ENCODE assay signal across 18 cellular contexts in the genomic region with DNA sequence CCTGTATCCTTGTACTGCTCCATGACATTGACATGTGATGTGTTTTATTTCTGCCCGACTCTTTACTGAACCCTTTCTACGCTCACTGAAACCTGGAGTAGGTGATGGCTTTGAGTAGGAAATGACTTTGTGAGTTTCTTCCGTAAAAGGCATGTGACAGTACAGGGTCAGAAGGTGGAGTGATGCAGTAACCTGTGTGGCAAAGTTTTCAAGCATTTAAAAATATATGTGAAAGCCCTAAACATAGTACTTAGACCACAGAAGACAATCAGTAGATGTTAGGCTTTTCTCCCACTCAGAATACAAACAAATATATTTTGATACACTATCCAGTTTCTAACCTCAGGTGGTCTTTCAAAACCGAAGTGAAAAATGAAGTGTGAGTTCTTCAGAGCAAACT. TPM values are rescaled to one million over a fixed set of nuclear protein-coding genes. Genes with fewer than 3 reads are reported as not detected.
DNase-seq lines count a peak whose midpoint lies in the region; ATAC-seq and TF ChIP-seq lines count a peak whose summit lies in the region.
"Had no signal": no experiment of that assay in that cellular context is flagged by ENCODE, and none has a peak within 500 bp of the region (broad histone marks: within the 10 kb centered on the region; RNA-seq: fewer than 3 reads in every experiment).

No MANE protein-coding gene starts in this region.

- H3K4me3 ChIP-seq in liver (ENCODE audit: low read depth in 1 of 3, low read length in 3 of 3) (no peak overlapping the region), right lobe of liver (no peak overlapping the region)
- H3K4me3 ChIP-seq: thoracic aorta had no signal

- H3K9me3 ChIP-seq in liver (ENCODE audit: control insufficient read depth in 4 of 4, low read length in 3 of 4): no peaks in the 10 kb centered on the region
- H3K9me3 ChIP-seq in right lobe of liver: no peaks in the 10 kb centered on the region
- H3K9me3 ChIP-seq: thoracic aorta had no signal

- no peak for TF ChIP-seq POLR2A in right lobe of liver (IDR thresholded peaks at IDR 0.05)

- H3K4me1 ChIP-seq in liver (ENCODE audit: control insufficient read depth in 4 of 4, insufficient read depth in 4 of 4, low read length in 3 of 4) (peaks cover 4 to 45% (median 28%) of the 10 kb centered on the region in 4 donors), right lobe of liver (peaks cover 0 to 41% (median 19%) of the 10 kb centered on the region in 4 donors)

- no peak overlapping the region for H3K9ac ChIP-seq in liver (ENCODE audit: low read depth in 1 of 2, low read length in 2 of 2)

- DNase-seq in right lobe of liver (no peak), left ventricle myocardium superior (no peak), pons (ENCODE audit: low spot score) (no peak), cortex of kidney (lab: John Stamatoyannopoulos, UW) (no peak)
- no peak for DNase-seq in activated effector memory CD4-positive, alpha-beta T cell treated with Interleukin-2 at 50 U/mL for 16 hours
- DNase-seq: activated naive CD8-positive, alpha-beta T cell treated with anti-CD3 and anti-CD28 coated beads, Interleukin-2, amount 10 ng/mL, durations not matched to agents 7 days and 5 days; activated T-cell treated with anti-CD3 and anti-CD28 coated beads for 4 hours; CD4-positive, CD25-positive, alpha-beta regulatory T cell; NCI-H1417; NCI-H226; stimulated activated CD4-positive, alpha-beta T cell treated with anti-CD3 and anti-CD28 coated beads, Interleukin-15, amount 100 ng/mL, for 24 hours; SW 1271 had no signal

- ATAC-seq in right lobe of liver (no peak), GM21717 (IDR thresholded peaks at IDR 0.05; ENCODE audit: unreplicated experiment) (peak; percentile 76), HG03280 (IDR thresholded peaks at IDR 0.05; ENCODE audit: unreplicated experiment) (peak; percentile 65), left ventricle myocardium superior (no peak)
- ATAC-seq: activated CD4-positive, CD25-positive, alpha-beta regulatory T cell treated with anti-CD3 and anti-CD28 coated beads, Interleukin-2, amount 50 U/mL, for 24 hours had no signal

- no peak for TF ChIP-seq RAD21 in liver (IDR thresholded peaks at IDR 0.05)

- no peaks in the 10 kb centered on the region for H3K27me3 ChIP-seq in liver (ENCODE audit: control insufficient read depth in 4 of 4, insufficient read depth in 4 of 4, low read length in 3 of 4)
- H3K27me3 ChIP-seq in right lobe of liver: no peaks in the 10 kb centered on the region

- 71% methylated on average over 4 of the region's 4 CpGs for WGBS in liver
- 65% methylated on average over 4 of the region's 4 CpGs for WGBS in right lobe of liver (ENCODE audit: insufficient coverage, low coverage, low lambda C conversion rate, missing lambda C conversion rate)

- TF ChIP-seq CTCF in liver (IDR thresholded peaks at IDR 0.05; ENCODE audit: low read depth, low read length, missing input control): no peak
- no peak for TF ChIP-seq CTCF in right lobe of liver (IDR thresholded peaks at IDR 0.05)

- H3K36me3 ChIP-seq in liver (ENCODE audit: control insufficient read depth in 4 of 4, insufficient read depth in 3 of 4, low read depth in 1 of 4, low read length in 3 of 4): no peaks in the 10 kb centered on the region
- H3K36me3 ChIP-seq in right lobe of liver: no peaks in the 10 kb centered on the region
- H3K36me3 ChIP-seq: thoracic aorta had no signal

- intact Hi-C loops in right lobe of liver (cut with DNase I): loop anchor here in 1 of 2 donors (5.0 kb wide), 1 partner anchor 66 kb away; a partner anchor contains a TSS
- intact Hi-C loops in left ventricle myocardium superior (cut with micrococcal nuclease): loop anchor here (2.0 to 5.0 kb wide), 2 partner anchors 61 to 147 kb away; no protein-coding TSS in a partner anchor

- H3K27ac ChIP-seq in liver (ENCODE audit: low read depth in 1 of 2, low read length in 2 of 2) (peak overlapping the region; percentile 16 to 79), right lobe of liver (no peak overlapping the region)
- H3K27ac ChIP-seq: 22Rv1, thoracic aorta had no signal

TF ChIP-seq in liver, 16 proteins besides CTCF, POLR2A, EP300 and RAD21:
- TF ChIP-seq EGR1 (IDR thresholded peaks at IDR 0.05; ENCODE audit: low read depth in 2 of 2) (no peak), RXRA (IDR thresholded peaks at IDR 0.05) (no peak), NR2F2 (IDR thresholded peaks at IDR 0.05) (no peak), JUND (IDR thresholded peaks at IDR 0.05) (no peak), GABPA (IDR thresholded peaks at IDR 0.05 in 1 of 2, conservative IDR thresholded peaks at IDR 0.05 in 1 of 2) (no peak), HNF4G (IDR thresholded peaks at IDR 0.05) (no peak)
- TF ChIP-seq, protein P1, sequence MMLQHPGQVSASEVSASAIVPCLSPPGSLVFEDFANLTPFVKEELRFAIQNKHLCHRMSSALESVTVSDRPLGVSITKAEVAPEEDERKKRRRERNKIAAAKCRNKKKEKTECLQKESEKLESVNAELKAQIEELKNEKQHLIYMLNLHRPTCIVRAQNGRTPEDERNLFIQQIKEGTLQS (IDR thresholded peaks at IDR 0.05): no peak

RNA-seq across cellular contexts. Expression of a gene that starts 31.3 kb away (rescaled TPM):
- total RNA-seq in liver: 10 to 100 TPM; 25.5 to 35.5 TPM
- polyA plus RNA-seq in liver: 10 to 100 TPM; 12.2 to 15.5 TPM
- total RNA-seq in right lobe of liver: 10 to 100 TPM; 16.8 to 23.9 (median 21.5) TPM
- total RNA-seq in left ventricle myocardium superior: 23.6 TPM

Comparison
In these comparisons a context has a peak if more than half of its experiments do, and no peak if none do; other contexts are left out.
1. H3K27ac ChIP-seq: peak in liver (2 of 2); none in right lobe of liver (0 of 3).
2. ATAC-seq: peak in GM21717 (single experiment) and HG03280 (single experiment); none in right lobe of liver (0 of 4) and left ventricle myocardium superior (single experiment).